1 cellular context compared by ENCODE assay signal in the genomic region with DNA sequence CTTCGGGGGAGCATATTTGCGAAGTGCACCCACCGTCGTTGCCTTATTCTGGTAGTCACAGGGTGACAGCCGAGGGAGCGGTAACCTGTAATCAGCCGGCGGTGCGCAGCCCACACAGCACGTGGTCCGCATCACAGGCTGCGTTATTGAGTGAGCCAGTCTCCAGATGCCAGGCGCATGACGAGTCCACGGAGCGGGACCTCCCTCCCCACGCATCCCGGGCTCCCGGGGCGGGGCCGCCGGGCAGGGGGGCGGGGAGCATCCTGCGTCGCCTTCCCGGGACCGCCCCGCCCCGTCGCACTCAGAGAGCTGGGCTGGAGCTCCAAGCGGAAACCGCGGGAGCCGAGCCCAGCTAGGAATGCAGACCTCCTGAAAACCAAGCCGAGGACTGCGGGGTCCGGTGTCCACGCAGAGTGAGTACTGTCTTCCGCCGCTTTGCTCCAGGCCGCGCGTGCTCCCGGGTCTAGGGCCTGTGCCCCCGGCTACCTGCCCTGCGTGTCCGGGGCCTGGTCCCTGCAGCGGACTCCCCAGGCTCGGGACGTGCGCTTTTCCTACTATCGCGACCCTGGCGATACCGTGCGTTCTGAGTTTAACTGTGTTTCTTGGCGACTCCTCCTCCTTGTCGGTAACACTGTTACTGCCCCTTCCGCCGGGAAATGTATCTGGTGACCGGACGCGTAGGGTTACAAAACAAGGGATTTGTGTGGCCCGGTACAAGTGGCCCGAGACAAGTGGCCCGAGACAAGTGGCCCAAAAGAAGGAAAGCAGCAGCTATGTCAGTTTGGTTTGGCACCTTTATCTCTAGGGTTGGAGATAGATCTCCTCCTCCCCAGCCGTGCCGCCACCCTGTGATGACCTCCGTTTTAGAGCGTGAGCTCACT.
A peak's percentile ranks its signal among the peaks of the same experiment; 100 is the strongest.
TF ChIP-seq lines count a peak whose summit lies in the region.

No MANE protein-coding gene starts in this region.

TF ChIP-seq in HepG2, 621 proteins besides CTCF, POLR2A, EP300 and RAD21 (continued from another document and continues in another):
- TF ChIP-seq, protein P1, sequence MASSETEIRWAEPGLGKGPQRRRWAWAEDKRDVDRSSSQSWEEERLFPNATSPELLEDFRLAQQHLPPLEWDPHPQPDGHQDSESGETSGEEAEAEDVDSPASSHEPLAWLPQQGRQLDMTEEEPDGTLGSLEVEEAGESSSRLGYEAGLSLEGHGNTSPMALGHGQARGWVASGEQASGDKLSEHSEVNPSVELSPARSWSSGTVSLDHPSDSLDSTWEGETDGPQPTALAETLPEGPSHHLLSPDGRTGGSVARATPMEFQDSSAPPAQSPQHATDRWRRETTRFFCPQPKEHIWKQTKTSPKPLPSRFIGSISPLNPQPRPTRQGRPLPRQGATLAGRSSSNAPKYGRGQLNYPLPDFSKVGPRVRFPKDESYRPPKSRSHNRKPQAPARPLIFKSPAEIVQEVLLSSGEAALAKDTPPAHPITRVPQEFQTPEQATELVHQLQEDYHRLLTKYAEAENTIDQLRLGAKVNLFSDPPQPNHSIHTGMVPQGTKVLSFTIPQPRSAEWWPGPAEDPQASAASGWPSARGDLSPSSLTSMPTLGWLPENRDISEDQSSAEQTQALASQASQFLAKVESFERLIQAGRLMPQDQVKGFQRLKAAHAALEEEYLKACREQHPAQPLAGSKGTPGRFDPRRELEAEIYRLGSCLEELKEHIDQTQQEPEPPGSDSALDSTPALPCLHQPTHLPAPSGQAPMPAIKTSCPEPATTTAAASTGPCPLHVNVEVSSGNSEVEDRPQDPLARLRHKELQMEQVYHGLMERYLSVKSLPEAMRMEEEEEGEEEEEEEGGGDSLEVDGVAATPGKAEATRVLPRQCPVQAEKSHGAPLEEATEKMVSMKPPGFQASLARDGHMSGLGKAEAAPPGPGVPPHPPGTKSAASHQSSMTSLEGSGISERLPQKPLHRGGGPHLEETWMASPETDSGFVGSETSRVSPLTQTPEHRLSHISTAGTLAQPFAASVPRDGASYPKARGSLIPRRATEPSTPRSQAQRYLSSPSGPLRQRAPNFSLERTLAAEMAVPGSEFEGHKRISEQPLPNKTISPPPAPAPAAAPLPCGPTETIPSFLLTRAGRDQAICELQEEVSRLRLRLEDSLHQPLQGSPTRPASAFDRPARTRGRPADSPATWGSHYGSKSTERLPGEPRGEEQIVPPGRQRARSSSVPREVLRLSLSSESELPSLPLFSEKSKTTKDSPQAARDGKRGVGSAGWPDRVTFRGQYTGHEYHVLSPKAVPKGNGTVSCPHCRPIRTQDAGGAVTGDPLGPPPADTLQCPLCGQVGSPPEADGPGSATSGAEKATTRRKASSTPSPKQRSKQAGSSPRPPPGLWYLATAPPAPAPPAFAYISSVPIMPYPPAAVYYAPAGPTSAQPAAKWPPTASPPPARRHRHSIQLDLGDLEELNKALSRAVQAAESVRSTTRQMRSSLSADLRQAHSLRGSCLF (CRISPR knock-in tag; IDR thresholded peaks at IDR 0.05; ENCODE audit: borderline replicate concordance), result no peak
- TF ChIP-seq ZFP37 (CRISPR knock-in tag; IDR thresholded peaks at IDR 0.05; ENCODE audit: borderline replicate concordance) (no peak), TAF1 (CRISPR knock-in tag; IDR thresholded peaks at IDR 0.05) (peak; percentile 59; the same call in 1 of the 2 replicates), ZNF292 (CRISPR knock-in tag; IDR thresholded peaks at IDR 0.05; ENCODE audit: borderline replicate concordance, low read depth) (no peak), JARID2 (CRISPR knock-in tag; IDR thresholded peaks at IDR 0.05; ENCODE audit: insufficient replicate concordance) (no peak), ZSCAN25 (CRISPR knock-in tag; IDR thresholded peaks at IDR 0.05) (no peak), EZH2 (conservative IDR thresholded peaks at IDR 0.05; ENCODE audit: low read depth, low read length) (no peak), ZNF343 (CRISPR knock-in tag; IDR thresholded peaks at IDR 0.05) (0 out of 2 replicates have a peak, but pooled peaks have one; percentile 44), TOE1 (CRISPR knock-in tag; IDR thresholded peaks at IDR 0.05) (no peak), TBL1XR1 (IDR thresholded peaks at IDR 0.05; ENCODE audit: borderline replicate concordance, low read length, partially characterized antibody) (peak; percentile 17), KDM6A (CRISPR knock-in tag; IDR thresholded peaks at IDR 0.05; ENCODE audit: low read depth) (no peak), SP4 (CRISPR knock-in tag; IDR thresholded peaks at IDR 0.05) (peak; percentile 79), SNRNP70 (IDR thresholded peaks at IDR 0.05; ENCODE audit: low read depth, low read length) (no peak), POLR2AphosphoS5 (IDR thresholded peaks at IDR 0.05; ENCODE audit: low read depth, low read length) (peak; percentile 34; the same call in 1 of the 2 replicates), ZNF572 (CRISPR knock-in tag; IDR thresholded peaks at IDR 0.05) (peak; percentile 31; the same call in 1 of the 2 replicates), ZNF256 (CRISPR knock-in tag; conservative IDR thresholded peaks at IDR 0.05) (no peak), DNMT1 (CRISPR knock-in tag; IDR thresholded peaks at IDR 0.05) (no peak), MYNN (CRISPR knock-in tag; IDR thresholded peaks at IDR 0.05; ENCODE audit: low read depth) (no peak), FOXC1 (CRISPR knock-in tag; IDR thresholded peaks at IDR 0.05; ENCODE audit: borderline replicate concordance) (peak; percentile 88), NPAS2 (CRISPR knock-in tag; IDR thresholded peaks at IDR 0.05; ENCODE audit: borderline replicate concordance) (no peak), HNRNPUL1 (IDR thresholded peaks at IDR 0.05; ENCODE audit: low read depth, low read length) (no peak), CENPT (CRISPR knock-in tag; IDR thresholded peaks at IDR 0.05; ENCODE audit: low read depth) (no peak), RBAK (CRISPR knock-in tag; IDR thresholded peaks at IDR 0.05) (no peak), MED1 (CRISPR knock-in tag; IDR thresholded peaks at IDR 0.05) (peak; percentile 31; the same call in 1 of the 2 replicates)
- TF ChIP-seq, protein P2, sequence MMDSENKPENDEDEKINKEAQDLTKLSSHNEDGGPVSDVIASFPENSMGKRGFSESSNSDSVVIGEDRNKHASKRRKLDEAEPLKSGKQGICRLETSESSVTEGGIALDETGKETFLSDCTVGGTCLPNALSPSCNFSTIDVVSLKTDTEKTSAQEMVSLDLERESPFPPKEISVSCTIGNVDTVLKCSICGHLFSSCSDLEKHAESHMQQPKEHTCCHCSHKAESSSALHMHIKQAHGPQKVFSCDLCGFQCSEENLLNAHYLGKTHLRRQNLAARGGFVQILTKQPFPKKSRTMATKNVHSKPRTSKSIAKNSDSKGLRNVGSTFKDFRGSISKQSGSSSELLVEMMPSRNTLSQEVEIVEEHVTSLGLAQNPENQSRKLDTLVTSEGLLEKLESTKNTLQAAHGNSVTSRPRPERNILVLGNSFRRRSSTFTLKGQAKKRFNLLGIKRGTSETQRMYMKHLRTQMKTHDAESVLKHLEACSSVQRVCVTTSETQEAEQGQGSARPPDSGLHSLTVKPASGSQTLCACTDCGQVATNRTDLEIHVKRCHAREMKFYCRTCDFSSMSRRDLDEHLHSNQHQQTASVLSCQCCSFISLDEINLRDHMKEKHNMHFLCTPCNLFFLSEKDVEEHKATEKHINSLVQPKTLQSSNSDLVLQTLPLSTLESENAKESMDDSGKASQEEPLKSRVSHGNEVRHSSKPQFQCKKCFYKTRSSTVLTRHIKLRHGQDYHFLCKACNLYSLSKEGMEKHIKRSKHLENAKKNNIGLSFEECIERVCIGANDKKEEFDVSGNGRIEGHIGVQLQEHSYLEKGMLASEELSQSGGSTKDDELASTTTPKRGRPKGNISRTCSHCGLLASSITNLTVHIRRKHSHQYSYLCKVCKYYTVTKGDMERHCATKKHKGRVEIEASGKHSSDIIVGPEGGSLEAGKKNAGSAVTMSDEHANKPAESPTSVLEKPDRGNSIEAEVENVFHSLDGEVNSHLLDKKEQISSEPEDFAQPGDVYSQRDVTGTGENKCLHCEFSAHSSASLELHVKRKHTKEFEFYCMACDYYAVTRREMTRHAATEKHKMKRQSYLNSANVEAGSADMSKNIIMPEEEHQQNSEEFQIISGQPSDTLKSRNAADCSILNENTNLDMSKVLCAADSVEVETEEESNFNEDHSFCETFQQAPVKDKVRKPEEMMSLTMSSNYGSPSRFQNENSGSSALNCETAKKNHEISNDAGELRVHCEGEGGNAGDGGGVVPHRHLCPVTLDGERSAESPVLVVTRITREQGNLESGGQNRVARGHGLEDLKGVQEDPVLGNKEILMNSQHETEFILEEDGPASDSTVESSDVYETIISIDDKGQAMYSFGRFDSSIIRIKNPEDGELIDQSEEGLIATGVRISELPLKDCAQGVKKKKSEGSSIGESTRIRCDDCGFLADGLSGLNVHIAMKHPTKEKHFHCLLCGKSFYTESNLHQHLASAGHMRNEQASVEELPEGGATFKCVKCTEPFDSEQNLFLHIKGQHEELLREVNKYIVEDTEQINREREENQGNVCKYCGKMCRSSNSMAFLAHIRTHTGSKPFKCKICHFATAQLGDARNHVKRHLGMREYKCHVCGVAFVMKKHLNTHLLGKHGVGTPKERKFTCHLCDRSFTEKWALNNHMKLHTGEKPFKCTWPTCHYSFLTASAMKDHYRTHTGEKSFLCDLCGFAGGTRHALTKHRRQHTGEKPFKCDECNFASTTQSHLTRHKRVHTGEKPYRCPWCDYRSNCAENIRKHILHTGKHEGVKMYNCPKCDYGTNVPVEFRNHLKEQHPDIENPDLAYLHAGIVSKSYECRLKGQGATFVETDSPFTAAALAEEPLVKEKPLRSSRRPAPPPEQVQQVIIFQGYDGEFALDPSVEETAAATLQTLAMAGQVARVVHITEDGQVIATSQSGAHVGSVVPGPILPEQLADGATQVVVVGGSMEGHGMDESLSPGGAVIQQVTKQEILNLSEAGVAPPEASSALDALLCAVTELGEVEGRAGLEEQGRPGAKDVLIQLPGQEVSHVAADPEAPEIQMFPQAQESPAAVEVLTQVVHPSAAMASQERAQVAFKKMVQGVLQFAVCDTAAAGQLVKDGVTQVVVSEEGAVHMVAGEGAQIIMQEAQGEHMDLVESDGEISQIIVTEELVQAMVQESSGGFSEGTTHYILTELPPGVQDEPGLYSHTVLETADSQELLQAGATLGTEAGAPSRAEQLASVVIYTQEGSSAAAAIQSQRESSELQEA (CRISPR knock-in tag; IDR thresholded peaks at IDR 0.05; ENCODE audit: not compliant biosample characterization), result peak; percentile 62
- TF ChIP-seq, protein P3, sequence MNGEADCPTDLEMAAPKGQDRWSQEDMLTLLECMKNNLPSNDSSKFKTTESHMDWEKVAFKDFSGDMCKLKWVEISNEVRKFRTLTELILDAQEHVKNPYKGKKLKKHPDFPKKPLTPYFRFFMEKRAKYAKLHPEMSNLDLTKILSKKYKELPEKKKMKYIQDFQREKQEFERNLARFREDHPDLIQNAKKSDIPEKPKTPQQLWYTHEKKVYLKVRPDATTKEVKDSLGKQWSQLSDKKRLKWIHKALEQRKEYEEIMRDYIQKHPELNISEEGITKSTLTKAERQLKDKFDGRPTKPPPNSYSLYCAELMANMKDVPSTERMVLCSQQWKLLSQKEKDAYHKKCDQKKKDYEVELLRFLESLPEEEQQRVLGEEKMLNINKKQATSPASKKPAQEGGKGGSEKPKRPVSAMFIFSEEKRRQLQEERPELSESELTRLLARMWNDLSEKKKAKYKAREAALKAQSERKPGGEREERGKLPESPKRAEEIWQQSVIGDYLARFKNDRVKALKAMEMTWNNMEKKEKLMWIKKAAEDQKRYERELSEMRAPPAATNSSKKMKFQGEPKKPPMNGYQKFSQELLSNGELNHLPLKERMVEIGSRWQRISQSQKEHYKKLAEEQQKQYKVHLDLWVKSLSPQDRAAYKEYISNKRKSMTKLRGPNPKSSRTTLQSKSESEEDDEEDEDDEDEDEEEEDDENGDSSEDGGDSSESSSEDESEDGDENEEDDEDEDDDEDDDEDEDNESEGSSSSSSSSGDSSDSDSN (CRISPR knock-in tag; IDR thresholded peaks at IDR 0.05), result peak; percentile 75
- TF ChIP-seq, protein P4, sequence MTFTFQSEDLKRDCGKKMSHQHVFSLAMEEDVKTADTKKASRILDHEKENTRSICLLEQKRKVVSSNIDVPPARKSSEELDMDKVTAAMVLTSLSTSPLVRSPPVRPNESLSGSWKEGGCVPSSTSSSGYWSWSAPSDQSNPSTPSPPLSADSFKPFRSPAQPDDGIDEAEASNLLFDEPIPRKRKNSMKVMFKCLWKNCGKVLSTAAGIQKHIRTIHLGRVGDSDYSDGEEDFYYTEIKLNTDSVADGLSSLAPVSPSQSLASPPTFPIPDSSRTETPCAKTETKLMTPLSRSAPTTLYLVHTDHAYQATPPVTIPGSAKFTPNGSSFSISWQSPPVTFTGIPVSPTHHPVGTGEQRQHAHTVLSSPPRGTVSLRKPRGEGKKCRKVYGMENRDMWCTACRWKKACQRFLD (CRISPR knock-in tag; IDR thresholded peaks at IDR 0.05; ENCODE audit: borderline replicate concordance), result no peak
- TF ChIP-seq, protein P5, sequence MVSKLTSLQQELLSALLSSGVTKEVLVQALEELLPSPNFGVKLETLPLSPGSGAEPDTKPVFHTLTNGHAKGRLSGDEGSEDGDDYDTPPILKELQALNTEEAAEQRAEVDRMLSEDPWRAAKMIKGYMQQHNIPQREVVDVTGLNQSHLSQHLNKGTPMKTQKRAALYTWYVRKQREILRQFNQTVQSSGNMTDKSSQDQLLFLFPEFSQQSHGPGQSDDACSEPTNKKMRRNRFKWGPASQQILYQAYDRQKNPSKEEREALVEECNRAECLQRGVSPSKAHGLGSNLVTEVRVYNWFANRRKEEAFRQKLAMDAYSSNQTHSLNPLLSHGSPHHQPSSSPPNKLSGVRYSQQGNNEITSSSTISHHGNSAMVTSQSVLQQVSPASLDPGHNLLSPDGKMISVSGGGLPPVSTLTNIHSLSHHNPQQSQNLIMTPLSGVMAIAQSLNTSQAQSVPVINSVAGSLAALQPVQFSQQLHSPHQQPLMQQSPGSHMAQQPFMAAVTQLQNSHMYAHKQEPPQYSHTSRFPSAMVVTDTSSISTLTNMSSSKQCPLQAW (CRISPR knock-in tag; IDR thresholded peaks at IDR 0.05), result 0 out of 2 replicates have a peak, but pooled peaks have one; percentile 14
- TF ChIP-seq, protein P6, sequence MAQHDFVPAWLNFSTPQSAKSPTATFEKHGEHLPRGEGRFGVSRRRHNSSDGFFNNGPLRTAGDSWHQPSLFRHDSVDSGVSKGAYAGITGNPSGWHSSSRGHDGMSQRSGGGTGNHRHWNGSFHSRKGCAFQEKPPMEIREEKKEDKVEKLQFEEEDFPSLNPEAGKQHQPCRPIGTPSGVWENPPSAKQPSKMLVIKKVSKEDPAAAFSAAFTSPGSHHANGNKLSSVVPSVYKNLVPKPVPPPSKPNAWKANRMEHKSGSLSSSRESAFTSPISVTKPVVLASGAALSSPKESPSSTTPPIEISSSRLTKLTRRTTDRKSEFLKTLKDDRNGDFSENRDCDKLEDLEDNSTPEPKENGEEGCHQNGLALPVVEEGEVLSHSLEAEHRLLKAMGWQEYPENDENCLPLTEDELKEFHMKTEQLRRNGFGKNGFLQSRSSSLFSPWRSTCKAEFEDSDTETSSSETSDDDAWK (CRISPR knock-in tag; IDR thresholded peaks at IDR 0.05), result no peak
